ENCODE assay signal across 16 cellular contexts in the genomic region with DNA sequence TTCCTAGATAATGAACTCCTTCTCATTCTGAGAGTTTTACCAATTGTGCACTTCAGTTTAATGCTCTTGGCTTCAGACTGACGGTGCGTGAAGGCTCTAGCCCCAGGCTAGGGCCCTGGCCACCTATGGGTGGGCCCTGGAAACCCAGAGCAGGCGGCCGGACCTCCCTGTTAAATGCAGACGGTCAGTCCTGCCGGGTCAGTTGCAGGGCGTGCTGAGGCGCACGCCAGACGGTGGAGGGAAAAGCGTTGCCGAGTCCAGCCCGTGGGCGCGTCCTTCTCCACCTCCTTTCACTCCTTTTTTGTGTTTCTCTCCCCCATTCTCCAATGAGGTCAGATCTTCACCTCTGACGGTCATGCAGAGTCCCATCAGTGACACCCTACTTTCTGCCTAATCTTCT. TPM values are rescaled to one million over a fixed set of nuclear protein-coding genes. Genes with fewer than 3 reads are reported as not detected.
DNase-seq lines count a peak whose midpoint lies in the region; ATAC-seq, FAIRE-seq and TF ChIP-seq lines count a peak whose summit lies in the region.
"Had no signal": no experiment of that assay in that cellular context is flagged by ENCODE, and none has a peak within 500 bp of the region (broad histone marks: within the 10 kb centered on the region; RNA-seq: fewer than 3 reads in every experiment).

No MANE protein-coding gene starts in this region.

- no peak overlapping the region for H3K27ac Mint-ChIP-seq in activated T-helper 17 cell treated with anti-CD3 and anti-CD28 coated beads, Interleukin-2, amount 50 U/mL, for 72 hours
- no peak overlapping the region for H3K27ac Mint-ChIP-seq in nephron
- H3K27ac Mint-ChIP-seq in GM23338: no peak overlapping the region

- H3K9me3 Mint-ChIP-seq in activated T-helper 17 cell treated with anti-CD3 and anti-CD28 coated beads, Interleukin-2, amount 50 U/mL, for 72 hours: no peaks in the 10 kb centered on the region
- H3K9me3 Mint-ChIP-seq in nephron (no peaks in the 10 kb centered on the region), GM23338 (no peaks in the 10 kb centered on the region; the same call in 1 of the 3 replicates)

- H3K27me3 Mint-ChIP-seq in activated T-helper 17 cell treated with anti-CD3 and anti-CD28 coated beads, Interleukin-2, amount 50 U/mL, for 72 hours: peaks cover 20% of the 10 kb centered on the region
- H3K27me3 Mint-ChIP-seq in nephron (ENCODE audit: low read depth) (peaks cover 52% of the 10 kb centered on the region), GM23338 (ENCODE audit: insufficient read depth, low read depth, poor library complexity) (peaks cover 37% of the 10 kb centered on the region)

- in situ Hi-C loops in HepG2 (cut with HindIII; ENCODE audit: extremely low pct_ligation_motif_present, low pct_unique_long_range_greater_than_20kb): no loop called here

- H3K4me1 Mint-ChIP-seq in activated T-helper 17 cell treated with anti-CD3 and anti-CD28 coated beads, Interleukin-2, amount 50 U/mL, for 72 hours: no peaks in the 10 kb centered on the region
- peaks cover 26% of the 10 kb centered on the region for H3K4me1 Mint-ChIP-seq in nephron
- H3K4me1 Mint-ChIP-seq in GM23338: peaks cover 5% of the 10 kb centered on the region; the same call in 2 of the 3 replicates

- no peak for TF ChIP-seq EP300 in HepG2 (IDR thresholded peaks at IDR 0.05; ENCODE audit: low read depth in 2 of 2, low read length in 2 of 2)
- TF ChIP-seq EP300 in HepG2 (CRISPR knock-in tag; IDR thresholded peaks at IDR 0.05; ENCODE audit: borderline replicate concordance): no peak

- POLR2A ChIA-PET in HepG2 (lab: Yijun Ruan, JAX): no interaction called here

- TF ChIP-seq RAD21 in HepG2 (CRISPR knock-in tag; IDR thresholded peaks at IDR 0.05): no peak

- H3K4me3 ChIP-seq in HepG2 (replicated peaks in 1 of 3; ENCODE audit: insufficient read depth in 1 of 3, low read depth in 2 of 3, low read length in 3 of 3) (no peak overlapping the region), right lobe of liver (no peak overlapping the region), GM23338 (no peak overlapping the region)
- H3K4me3 ChIP-seq: Peyer's patch had no signal

- intact Hi-C loops in HepG2 (cut with micrococcal nuclease; ENCODE audit: unreplicated experiment): no loop called here
- intact Hi-C loops in right lobe of liver (cut with DNase I): no loop called here

- H2AFZ ChIP-seq in HepG2 (ENCODE audit: low read length) (no peak overlapping the region), GM23338 (no peak overlapping the region)

- no peak overlapping the region for H3K27ac ChIP-seq in HepG2 (ENCODE audit: extremely low read length, insufficient read depth, low read length)
- no peak overlapping the region for H3K27ac ChIP-seq in right lobe of liver
- no peak overlapping the region for H3K27ac ChIP-seq in GM23338 (ENCODE audit: low read depth)
- H3K27ac ChIP-seq: Peyer's patch had no signal

- peaks cover 9% of the 10 kb centered on the region for H3K4me1 ChIP-seq in HepG2 (ENCODE audit: insufficient read depth, low read length)
- peaks cover 0 to 18% (median 0%) of the 10 kb centered on the region in 4 donors for H3K4me1 ChIP-seq in right lobe of liver
- H3K4me1 ChIP-seq in GM23338 (ENCODE audit: insufficient read depth): no peaks in the 10 kb centered on the region

- no peaks in the 10 kb centered on the region for H3K36me3 ChIP-seq in HepG2 (replicated peaks in 1 of 2; ENCODE audit: control insufficient read depth in 1 of 2, insufficient read depth in 2 of 2, low read length in 2 of 2)
- H3K36me3 ChIP-seq in right lobe of liver: no peaks in the 10 kb centered on the region
- H3K36me3 ChIP-seq in GM23338 (ENCODE audit: insufficient read depth): no peaks in the 10 kb centered on the region
- H3K36me3 ChIP-seq: Peyer's patch had no signal

- H3K36me3 Mint-ChIP-seq in activated T-helper 17 cell treated with anti-CD3 and anti-CD28 coated beads, Interleukin-2, amount 50 U/mL, for 72 hours (ENCODE audit: low read depth): peaks cover 15% of the 10 kb centered on the region
- H3K36me3 Mint-ChIP-seq in nephron (ENCODE audit: low read depth) (peaks cover 26% of the 10 kb centered on the region), GM23338 (ENCODE audit: low read depth) (peaks cover 9% of the 10 kb centered on the region)
- H3K36me3 Mint-ChIP-seq: CD4-positive, alpha-beta memory T cell had no signal

- no peaks in the 10 kb centered on the region for H3K9me2 ChIP-seq in GM23338 (ENCODE audit: insufficient read depth)

- no peak for FAIRE-seq in HepG2 (lab: Jason Lieb, UNC)

- no peak overlapping the region for H3K9ac ChIP-seq in HepG2 (ENCODE audit: insufficient read depth, low read depth, low read length)

- ATAC-seq in HepG2: peak; percentile 42
- ATAC-seq in right lobe of liver: no peak
- no peak for ATAC-seq in activated T-helper 17 cell treated with anti-CD3 and anti-CD28 coated beads, Interleukin-2, amount 50 U/mL, for 72 hours (replicated peaks)
- no peak for ATAC-seq in GM23338
- ATAC-seq: HCT116 had no signal

- peaks cover 4 to 39% of the 10 kb centered on the region in 2 experiments for H3K27me3 ChIP-seq in HepG2 (ENCODE audit: control insufficient read depth in 1 of 2, insufficient read depth in 2 of 2, low read length in 2 of 2)
- H3K27me3 ChIP-seq in right lobe of liver: peaks cover 0 to 32% of the 10 kb centered on the region in 2 donors
- H3K27me3 ChIP-seq in GM23338 (ENCODE audit: insufficient read depth): peaks cover 43% of the 10 kb centered on the region

- H3K79me2 ChIP-seq in HepG2 (ENCODE audit: insufficient read depth, low read length) (no peaks in the 10 kb centered on the region), GM23338 (replicated peaks; ENCODE audit: insufficient read depth) (no peaks in the 10 kb centered on the region)

- peaks cover 18% of the 10 kb centered on the region; the same call in 1 of the 2 replicates for H4K20me1 ChIP-seq in HepG2 (ENCODE audit: insufficient read depth, low read length)
- no peaks in the 10 kb centered on the region for H4K20me1 ChIP-seq in GM23338 (replicated peaks; ENCODE audit: insufficient read depth)

- H3F3A ChIP-seq in GM23338 (replicated peaks; ENCODE audit: low read depth): no peaks in the 10 kb centered on the region

- CTCF ChIA-PET in HepG2 (lab: Yijun Ruan, JAX; ENCODE audit: low intra/inter-chr PET ratio, low total read pairs): no interaction called here

- 40% methylated on average over 16 of the region's 16 CpGs for WGBS in HepG2 (ENCODE audit: low lambda C conversion rate)
- WGBS in right lobe of liver (ENCODE audit: insufficient coverage, low coverage, low lambda C conversion rate, missing lambda C conversion rate): 65% methylated on average over 7 of the region's 16 CpGs

- peak overlapping the region; percentile 52 for H3K4me3 Mint-ChIP-seq in activated T-helper 17 cell treated with anti-CD3 and anti-CD28 coated beads, Interleukin-2, amount 50 U/mL, for 72 hours
- H3K4me3 Mint-ChIP-seq in nephron (peak overlapping the region; percentile 79 to 84 (median 82)), GM23338 (no peak overlapping the region)

- no peak overlapping the region for H3K4me2 ChIP-seq in HepG2 (ENCODE audit: low read depth, low read length)
- H3K4me2 ChIP-seq in GM23338: no peak overlapping the region

- TF ChIP-seq POLR2A in HepG2 (IDR thresholded peaks at IDR 0.05; ENCODE audit: insufficient read depth in 1 of 2, low read depth in 2 of 2, low read length in 2 of 2) (no peak), right lobe of liver (IDR thresholded peaks at IDR 0.05) (no peak)

- no TSS peak for BruUV-seq in HepG2 (replicated peaks; lab: Mats Ljungman, UMichigan)

- DNase-seq in HepG2 (ENCODE audit: low spot score): no peak
- no peak for DNase-seq in right lobe of liver
- no peak for DNase-seq in occipital lobe (lab: John Stamatoyannopoulos, UW)
- no peak for DNase-seq in GM23338 (ENCODE audit: low spot score)
- no peak for DNase-seq in RPMI8226
- DNase-seq: CD4-positive, alpha-beta memory T cell; DMS79; NCI-H1105 treated with DMSO at 0.1 percent for 48 hours; NCI-H1694 treated with DMSO at 0.1 percent for 48 hours; NCI-H226; NCI-H524 treated with DMSO at 0.1 percent for 48 hours; Peyer's patch; SHP77 treated with DMSO at 0.1 percent for 48 hours had no signal

- H3K9me3 ChIP-seq in HepG2 (ENCODE audit: low read length) (no peaks in the 10 kb centered on the region), right lobe of liver (no peaks in the 10 kb centered on the region)
- H3K9me3 ChIP-seq: Peyer's patch had no signal

- TF ChIP-seq CTCF in HepG2 (CRISPR knock-in tag; IDR thresholded peaks at IDR 0.05) (no peak), right lobe of liver (IDR thresholded peaks at IDR 0.05) (no peak), nephron (IDR thresholded peaks at IDR 0.05; ENCODE audit: unreplicated experiment in 3 of 3) (no peak), GM23338 (conservative IDR thresholded peaks at IDR 0.05; ENCODE audit: low read depth in 2 of 2) (no peak)

RNA-seq across cellular contexts. Expression of a gene that starts 2.3 kb away (rescaled TPM):
- total RNA-seq in HepG2 (2016; rRNA removed; fragmentation: Illumina TruSeq; extraction: Trizol): 0.38 and 0.84 TPM in 2 replicates
- total RNA-seq in HepG2 (2016; cell fraction: cytosol; rRNA removed; fragmentation: Illumina TruSeq; extraction: Trizol; ENCODE audit: low read depth): 0.30 and 0.53 TPM in 2 replicates
- total RNA-seq in HepG2 (2016; cell fraction: insoluble cytoplasmic fraction; rRNA removed; fragmentation: Illumina TruSeq; extraction: Trizol): 0.28 and 0.67 TPM in 2 replicates
- 0.65 and 0.72 TPM in 2 replicates for total RNA-seq in HepG2 (2016; cell fraction: membrane; rRNA removed; fragmentation: Illumina TruSeq; extraction: Trizol)
- total RNA-seq in HepG2 (2016; cell fraction: nucleus; rRNA removed; fragmentation: Illumina TruSeq; extraction: Trizol): 0.25 and 0.85 TPM in 2 replicates
- 1.2 and 2.1 TPM in 2 replicates for polyA plus RNA-seq in HepG2 (2011; rRNA removed)
- 0.87 and 0.98 TPM in 2 replicates for polyA plus RNA-seq in HepG2 (2011; cell fraction: cytosol; rRNA removed)
- polyA plus RNA-seq in HepG2 (2011; cell fraction: nucleus; rRNA removed): 6.5 and 9.7 TPM in 2 replicates
- 0.76 and 1.7 TPM in 2 replicates for polyA plus RNA-seq in HepG2 (2012)
- 0.43 and 0.57 TPM in 2 replicates for polyA plus RNA-seq in HepG2 (2016; cell fraction: cytosol; fragmentation: Illumina TruSeq; extraction: Trizol; ENCODE audit: low read depth)
- 0.42 and 0.70 TPM in 2 replicates for polyA plus RNA-seq in HepG2 (2016; cell fraction: insoluble cytoplasmic fraction; fragmentation: Illumina TruSeq; extraction: Trizol; ENCODE audit: low read depth)
- 0.53 and 0.62 TPM in 2 replicates for polyA plus RNA-seq in HepG2 (2016; cell fraction: membrane; fragmentation: Illumina TruSeq; extraction: Trizol; ENCODE audit: low read depth)
- 1.1 and 1.7 TPM in 2 replicates for polyA plus RNA-seq in HepG2 (2016; cell fraction: nucleus; fragmentation: Illumina TruSeq; extraction: Trizol; ENCODE audit: insufficient read depth, low read depth)
- 0.07 and 2.3 TPM in 2 replicates for polyA minus RNA-seq in HepG2 (2011; rRNA and poly(A)+ RNA removed; ENCODE audit: low replicate concordance)
- polyA minus RNA-seq in HepG2 (2011; cell fraction: cytosol; rRNA and poly(A)+ RNA removed): 1.1 and 1.6 TPM in 2 replicates
- 1.2 TPM in 2 replicates for polyA minus RNA-seq in HepG2 (2011; cell fraction: nucleus; rRNA and poly(A)+ RNA removed)
- under 1 TPM in 3 of 6 experiments, not detected in 3; 0.24 to 0.31 (median 0.25) TPM for total RNA-seq in right lobe of liver
- 10 to 100 TPM; 14.3 to 23.5 TPM for total RNA-seq in activated T-helper 17 cell treated with anti-CD3 and anti-CD28 coated beads, Interleukin-2, amount 50 U/mL, for 72 hours
- 40.6 TPM for total RNA-seq in occipital lobe
- total RNA-seq in GM23338 (2014; rRNA removed; shearing (Covaris generic)): 23.9 and 24.6 TPM in 2 replicates
- polyA plus RNA-seq in GM23338 (2016; fragmentation: Nextera tagmentation; extraction: Ambion mirVana): 9.7 and 10.6 TPM in 2 replicates

Comparison
In these comparisons a context has a peak if more than half of its experiments do, and no peak if none do; other contexts are left out.
1. RNA of a gene that starts 2.3 kb away (total RNA-seq): 40.6 TPM in occipital lobe (single experiment), 23.9 to 24.6 TPM in GM23338 and 14.3 to 23.5 TPM in activated T-helper 17 cell treated with anti-CD3 and anti-CD28 coated beads, Interleukin-2, amount 50 U/mL, for 72 hours; 0.25 to 0.85 TPM in HepG2 and 0.24 to 0.31 TPM in right lobe of liver; every median in the first group is over 4 times any median in the second.